Comparison of ENCODE assay signal across 11 cellular contexts in genomic region chr13:48437381-48437780, GRCh38. TPM values are rescaled to one million over a fixed set of nuclear protein-coding genes. Genes with fewer than 3 reads are reported as not detected.
DNase-seq lines count a peak whose midpoint lies in the region; ATAC-seq and TF ChIP-seq lines count a peak whose summit lies in the region.
"Had no signal": no experiment of that assay in that cellular context is flagged by ENCODE, and none has a peak within 500 bp of the region (broad histone marks: within the 10 kb centered on the region; RNA-seq: fewer than 3 reads in every experiment).

No MANE protein-coding gene starts in this region.

- H3K36me3 ChIP-seq in BE2C (no peaks in the 10 kb centered on the region), adrenal gland (replicated peaks in 1 of 2) (no peaks in the 10 kb centered on the region), gastroesophageal sphincter (no peaks in the 10 kb centered on the region)

- no peaks in the 10 kb centered on the region for H3K27me3 ChIP-seq in BE2C
- H3K27me3 ChIP-seq in adrenal gland: no peaks in the 10 kb centered on the region
- H3K27me3 ChIP-seq in gastroesophageal sphincter: no peaks in the 10 kb centered on the region

- TF ChIP-seq EP300 in gastroesophageal sphincter (IDR thresholded peaks at IDR 0.05): no peak

- intact Hi-C loops in adrenal gland (cut with DNase I) (no loop called here), posterior vena cava (cut with DNase I) (no loop called here)

- ATAC-seq in gastroesophageal sphincter: peak; percentile 50

- 5 to 14% (median 9%) methylated on average over 3 of the region's 3 CpGs for WGBS in adrenal gland, 4 donors
- WGBS in gastroesophageal sphincter (ENCODE audit: low coverage in 1 of 2), 2 donors: 22 to 30% methylated on average over 2 of the region's 3 CpGs

- DNase-seq in BE2C (peak; percentile 39), adrenal gland (peak; percentile 60 to 89 (median 79)), posterior vena cava (ENCODE audit: low spot score) (peak; percentile 86), iPS-NIHi7 (ENCODE audit: extremely low spot score) (no peak), germinal center (ENCODE audit: low spot score) (no peak), NCI-H510A (lab: John Stamatoyannopoulos, UW) (no peak), AG08395 (ENCODE audit: low spot score) (no peak)
- DNase-seq: islet precursor cell, NCI-H1436 treated with DMSO at 0.1 percent for 48 hours had no signal

- no peak overlapping the region for H3K4me3 ChIP-seq in BE2C (ENCODE audit: low read depth, low read length)
- peak overlapping the region in 1 of 4 donors; percentile 5 for H3K4me3 ChIP-seq in adrenal gland
- H3K4me3 ChIP-seq in gastroesophageal sphincter: no peak overlapping the region

- TF ChIP-seq CTCF in BE2C (IDR thresholded peaks at IDR 0.05; ENCODE audit: low read depth, low read length) (no peak), adrenal gland (IDR thresholded peaks at IDR 0.05) (no peak), gastroesophageal sphincter (IDR thresholded peaks at IDR 0.05) (no peak)

- H3K27ac ChIP-seq in adrenal gland: peak overlapping the region; percentile 1 to 60 (median 42)
- H3K27ac ChIP-seq in gastroesophageal sphincter: peak overlapping the region in 3 of 4 donors; percentile 1 to 22 (median 10)
- H3K27ac ChIP-seq: C4-2B had no signal

- no peaks in the 10 kb centered on the region for H3K9me3 ChIP-seq in BE2C
- no peaks in the 10 kb centered on the region for H3K9me3 ChIP-seq in adrenal gland (replicated peaks in 1 of 3)
- no peaks in the 10 kb centered on the region for H3K9me3 ChIP-seq in gastroesophageal sphincter

- peaks cover 10% of the 10 kb centered on the region; the same call in 1 of the 2 replicates for H3K4me1 ChIP-seq in BE2C
- H3K4me1 ChIP-seq in adrenal gland (replicated peaks in 1 of 2): peaks cover 15 to 29% of the 10 kb centered on the region in 2 donors
- H3K4me1 ChIP-seq in gastroesophageal sphincter: peaks cover 0 to 25% (median 0%) of the 10 kb centered on the region in 3 donors

- no peak for TF ChIP-seq POLR2A in adrenal gland (IDR thresholded peaks at IDR 0.05)
- no peak for TF ChIP-seq POLR2A in gastroesophageal sphincter (IDR thresholded peaks at IDR 0.05)

RNA-seq across cellular contexts. Expression of gene LPAR6, which starts 24.5 kb away (rescaled TPM):
- polyA plus RNA-seq in BE2C (2012; ENCODE audit: insufficient read depth, insufficient read length, low read depth): not detected
- total RNA-seq in adrenal gland: 10 to 100 TPM in 7 of 8 donors, 1 to 10 TPM in 1; 8.6 to 56.6 (median 29.6) TPM
- polyA plus RNA-seq in adrenal gland: 10 to 100 TPM; 20.3 to 56.2 (median 55.7) TPM
- total RNA-seq in gastroesophageal sphincter: 10 to 100 TPM in 2 of 4 donors, 1 to 10 TPM in 2; 6.5 to 25.4 (median 15.7) TPM
- total RNA-seq in posterior vena cava: 10 to 100 TPM; 30.9 to 40.1 TPM

Comparison
In these comparisons a context has a peak if more than half of its experiments do, and no peak if none do; other contexts are left out.
1. DNase-seq: peak in BE2C (single experiment), adrenal gland (7 of 7) and posterior vena cava (single experiment); none in iPS-NIHi7 (single experiment), germinal center (single experiment), NCI-H510A (single experiment) and AG08395 (single experiment).